In genomic region chr5:177591690-177592009, GRCh38 we compare ENCODE assay signal across 8 cellular contexts. TPM values are rescaled to one million over a fixed set of nuclear protein-coding genes. Genes with fewer than 3 reads are reported as not detected.
DNase-seq lines count a peak whose midpoint lies in the region; ATAC-seq, FAIRE-seq and TF ChIP-seq lines count a peak whose summit lies in the region.

No MANE protein-coding gene starts in this region.

- H2AK5ac ChIP-seq in trophoblast cell (ENCODE audit: low read length), result no peak overlapping the region

- no peak for DNase-seq in OCI-LY7 (ENCODE audit: low spot score)
- DNase-seq in esophagus muscularis mucosa (ENCODE audit: extremely low spot score), result no peak
- DNase-seq in trophoblast cell, result no peak
- no peak for DNase-seq in medulla oblongata (ENCODE audit: extremely low spot score)
- DNase-seq in GM12891 (ENCODE audit: insufficient read length, low spot score), result no peak

- ATAC-seq in GM19324 (IDR thresholded peaks at IDR 0.05; ENCODE audit: low FRiP score, unreplicated experiment), result no peak
- no peak for ATAC-seq in GM18505 (IDR thresholded peaks at IDR 0.05; ENCODE audit: unreplicated experiment)

- H3K4me3 ChIP-seq in OCI-LY7 (ENCODE audit: low read depth, low read length, poor library complexity, severe bottlenecking), result peak overlapping the region; percentile 91
- peak overlapping the region; percentile 81 to 100 (median 86) for H3K4me3 ChIP-seq in esophagus muscularis mucosa
- no peak overlapping the region for H3K4me3 ChIP-seq in trophoblast cell (ENCODE audit: low read depth, low read length)

- TF ChIP-seq POLR2A in esophagus muscularis mucosa (IDR thresholded peaks at IDR 0.05; ENCODE audit: low read depth) (no peak), GM18505 (IDR thresholded peaks at IDR 0.05; ENCODE audit: borderline replicate concordance, extremely low read depth, insufficient read depth, insufficient read length) (no peak), GM12891 (IDR thresholded peaks at IDR 0.05; ENCODE audit: low read depth, low read length) (no peak)

- H3K4ac ChIP-seq in trophoblast cell (ENCODE audit: low read depth, low read length), result no peak overlapping the region

- H3K23ac ChIP-seq in trophoblast cell (ENCODE audit: low read length), result no peak overlapping the region

- H2BK120ac ChIP-seq in trophoblast cell (ENCODE audit: insufficient read depth, low read length, poor library complexity), result no peak overlapping the region

- TF ChIP-seq EP300 in esophagus muscularis mucosa (IDR thresholded peaks at IDR 0.05), result no peak

- CTCF ChIA-PET in OCI-LY7 (lab: Charles Lee; ENCODE audit: unreplicated experiment), result interaction anchor here (1.2 kb wide), 1 partner anchor 81 kb away, joined by 3 read pairs; no protein-coding TSS in a partner anchor

- H3K4me1 ChIP-seq in ES-I3 (ENCODE audit: insufficient read depth, low read length), result no peaks in the 10 kb centered on the region
- peaks cover 17% of the 10 kb centered on the region for H3K4me1 ChIP-seq in OCI-LY7 (ENCODE audit: insufficient read depth, low read length, poor library complexity, severe bottlenecking)
- peaks cover 12 to 27% (median 21%) of the 10 kb centered on the region in 4 donors for H3K4me1 ChIP-seq in esophagus muscularis mucosa
- H3K4me1 ChIP-seq in trophoblast cell (ENCODE audit: control insufficient read depth in 1 of 2, insufficient read depth in 2 of 2, low read length in 2 of 2), result no peaks in the 10 kb centered on the region

- H3K27ac ChIP-seq in OCI-LY7 (ENCODE audit: low read depth, low read length, poor library complexity, severe bottlenecking), result no peak overlapping the region
- H3K27ac ChIP-seq in esophagus muscularis mucosa (replicated peaks in 1 of 4), result peak overlapping the region; percentile 71 to 82 (median 73)
- no peak overlapping the region for H3K27ac ChIP-seq in trophoblast cell (ENCODE audit: low read depth, low read length)

- H2AFZ ChIP-seq in OCI-LY7 (ENCODE audit: low read length) (peak overlapping the region; percentile 71; the same call in 1 of the 2 replicates), trophoblast cell (ENCODE audit: insufficient read depth, low read length, poor library complexity) (peak overlapping the region; percentile 66)

- TF ChIP-seq CTCF in OCI-LY7 (conservative IDR thresholded peaks at IDR 0.05; ENCODE audit: low read length) (no peak), esophagus muscularis mucosa (IDR thresholded peaks at IDR 0.05) (no peak)

- no peak overlapping the region for H2BK12ac ChIP-seq in trophoblast cell (ENCODE audit: low read length)

- no peak overlapping the region for H2BK5ac ChIP-seq in trophoblast cell (ENCODE audit: low read depth, low read length, poor library complexity)

- intact Hi-C loops in OCI-LY7 (cut with micrococcal nuclease; ENCODE audit: unreplicated experiment), result loop anchor here (2.0 to 10.0 kb wide), 3 partner anchors 83 to 473 kb away; partner anchors contain the start of genes DOK3, F12 and PFN3
- intact Hi-C loops in esophagus muscularis mucosa (cut with DNase I), result loop anchor here (5.0 kb wide), 1 partner anchor 39 kb away; the partner anchor contains the start of gene FAM193B

- 15% methylated on average over 8 of the region's 8 CpGs for whole genome bisulfite sequencing in esophagus muscularis mucosa
- WGBS in trophoblast cell (ENCODE audit: extremely low coverage, insufficient coverage, insufficient read length), result no CpG with 5 or more reads among the region's 8 CpGs

- H3K4me2 ChIP-seq in OCI-LY7 (ENCODE audit: low read length) (peak overlapping the region; percentile 66), trophoblast cell (ENCODE audit: low read length) (peak overlapping the region; percentile 78)

- FAIRE-seq in GM12891 (lab: Jason Lieb, UNC), result no peak

- H3K9me3 ChIP-seq in ES-I3 (ENCODE audit: control insufficient read depth, insufficient read depth, low read length) (no peaks in the 10 kb centered on the region), OCI-LY7 (ENCODE audit: low read length) (no peaks in the 10 kb centered on the region), esophagus muscularis mucosa (no peaks in the 10 kb centered on the region), trophoblast cell (ENCODE audit: insufficient read depth, low read depth, low read length) (no peaks in the 10 kb centered on the region)

- H3K79me2 ChIP-seq in OCI-LY7 (ENCODE audit: insufficient read depth, low read depth, low read length) (peaks cover 21% of the 10 kb centered on the region), trophoblast cell (ENCODE audit: control insufficient read depth, insufficient read depth, low read length, poor library complexity) (peaks cover 6% of the 10 kb centered on the region)

- 0 out of 2 replicates have a peak, but pooled peaks cover 5% of the 10 kb centered on the region for H4K20me1 ChIP-seq in OCI-LY7 (ENCODE audit: insufficient read depth, low read length)

- BruUV-seq in OCI-LY7 (replicated peaks; lab: Mats Ljungman, UMichigan), result no TSS peak

- H3K27me3 ChIP-seq in esophagus muscularis mucosa, result peaks cover 0 to 15% (median 0%) of the 10 kb centered on the region in 4 donors
- no peaks in the 10 kb centered on the region for H3K27me3 ChIP-seq in trophoblast cell (ENCODE audit: insufficient read depth, low read length)

- peaks cover 5% of the 10 kb centered on the region for H3K79me1 ChIP-seq in trophoblast cell (ENCODE audit: low read length)

- POLR2A ChIA-PET in OCI-LY7 (lab: Charles Lee), result interaction anchor here (0.8 to 1.4 kb wide), 2 partner anchors 9 to 610 kb away, joined by 3 to 4 read pairs; no protein-coding TSS in a partner anchor

- no peak overlapping the region for H4K12ac ChIP-seq in trophoblast cell (ENCODE audit: low read depth, low read length)

- no peak overlapping the region for H3K18ac ChIP-seq in trophoblast cell (ENCODE audit: low read length)

- H3K9ac ChIP-seq in ES-I3 (ENCODE audit: low read depth, low read length), result peak overlapping the region; percentile 88
- no peak overlapping the region for H3K9ac ChIP-seq in trophoblast cell (ENCODE audit: low read length)

- no peak overlapping the region for H4K8ac ChIP-seq in trophoblast cell (ENCODE audit: low read depth, low read length)

- no peak overlapping the region for H3K14ac ChIP-seq in trophoblast cell (ENCODE audit: low read length)

- H3K36me3 ChIP-seq in ES-I3 (ENCODE audit: insufficient read depth, low read length), result peaks cover 21% of the 10 kb centered on the region
- H3K36me3 ChIP-seq in OCI-LY7 (ENCODE audit: insufficient read depth, low read length), result peaks cover 37% of the 10 kb centered on the region
- peaks cover 29 to 36% (median 34%) of the 10 kb centered on the region in 4 donors for H3K36me3 ChIP-seq in esophagus muscularis mucosa
- H3K36me3 ChIP-seq in trophoblast cell (ENCODE audit: control insufficient read depth in 1 of 2, insufficient read depth in 2 of 2, low read length in 2 of 2), result peaks cover 32 to 33% of the 10 kb centered on the region in 2 experiments

- no peaks in the 10 kb centered on the region for H3K9me2 ChIP-seq in OCI-LY7 (ENCODE audit: insufficient read depth, low read length)

- no peak overlapping the region for H4K91ac ChIP-seq in trophoblast cell (ENCODE audit: low read depth, low read length)

TF ChIP-seq in GM12891, 5 proteins besides CTCF, POLR2A, EP300 and RAD21:
- TF ChIP-seq TAF1 (IDR thresholded peaks at IDR 0.05; ENCODE audit: low read depth, low read length) (no peak), POU2F2 (IDR thresholded peaks at IDR 0.05; ENCODE audit: low read depth, low read length) (no peak), POLR2AphosphoS5 (IDR thresholded peaks at IDR 0.05; ENCODE audit: low read depth, low read length) (no peak), SPI1 (IDR thresholded peaks at IDR 0.05; ENCODE audit: low read depth, low read length) (no peak), PAX5 (IDR thresholded peaks at IDR 0.05; ENCODE audit: insufficient read depth, low read length, severe bottlenecking) (no peak)

RNA-seq across cellular contexts. Expression of gene TMED9, which starts 0.4 kb away (rescaled TPM):
- 67.6 and 89.7 TPM in 2 replicates for total RNA-seq in OCI-LY7 (2014; rRNA removed; shearing (Covaris generic))
- total RNA-seq in OCI-LY7 (2022) (125 and 134 TPM in 2 replicates), esophagus muscularis mucosa (10 to 100 TPM; 47.3 to 75.7 (median 62.3) TPM)
- 274 and 278 TPM in 2 replicates for polyA plus RNA-seq in trophoblast cell (2013)
- polyA plus RNA-seq in GM12891 (2012; ENCODE audit: low read depth, missing spikeins), result 119 TPM

RNA-seq across cellular contexts. Expression of gene B4GALT7, which starts 8.3 kb away (rescaled TPM):
- 19.8 and 24.9 TPM in 2 replicates for total RNA-seq in OCI-LY7 (2014; rRNA removed; shearing (Covaris generic))
- 33.7 and 38.5 TPM in 2 replicates for total RNA-seq in OCI-LY7 (2022)
- 10 to 100 TPM; 14.3 to 17.9 (median 16.9) TPM for total RNA-seq in esophagus muscularis mucosa
- polyA plus RNA-seq in trophoblast cell (2013), result 18.9 and 19.5 TPM in 2 replicates
- 13.4 TPM for polyA plus RNA-seq in GM12891 (2012; ENCODE audit: low read depth, missing spikeins)

RNA-seq across cellular contexts. Expression of gene FAM193B, which starts 37.3 kb away (rescaled TPM):
- 63.2 and 92.8 TPM in 2 replicates for total RNA-seq in OCI-LY7 (2014; rRNA removed; shearing (Covaris generic))
- 104 and 113 TPM in 2 replicates for total RNA-seq in OCI-LY7 (2022)
- total RNA-seq in esophagus muscularis mucosa, result 10 to 100 TPM; 24.4 to 65.6 (median 50.7) TPM
- polyA plus RNA-seq in trophoblast cell (2013), result 30.0 and 32.0 TPM in 2 replicates
- 28.6 TPM for polyA plus RNA-seq in GM12891 (2012; ENCODE audit: low read depth, missing spikeins)

Comparison
In these comparisons a context has a peak if more than half of its experiments do, and no peak if none do; other contexts are left out.
1. H3K27ac ChIP-seq: peak in esophagus muscularis mucosa (4 of 4); none in OCI-LY7 (single experiment) and trophoblast cell (single experiment).